In the genomic region with DNA sequence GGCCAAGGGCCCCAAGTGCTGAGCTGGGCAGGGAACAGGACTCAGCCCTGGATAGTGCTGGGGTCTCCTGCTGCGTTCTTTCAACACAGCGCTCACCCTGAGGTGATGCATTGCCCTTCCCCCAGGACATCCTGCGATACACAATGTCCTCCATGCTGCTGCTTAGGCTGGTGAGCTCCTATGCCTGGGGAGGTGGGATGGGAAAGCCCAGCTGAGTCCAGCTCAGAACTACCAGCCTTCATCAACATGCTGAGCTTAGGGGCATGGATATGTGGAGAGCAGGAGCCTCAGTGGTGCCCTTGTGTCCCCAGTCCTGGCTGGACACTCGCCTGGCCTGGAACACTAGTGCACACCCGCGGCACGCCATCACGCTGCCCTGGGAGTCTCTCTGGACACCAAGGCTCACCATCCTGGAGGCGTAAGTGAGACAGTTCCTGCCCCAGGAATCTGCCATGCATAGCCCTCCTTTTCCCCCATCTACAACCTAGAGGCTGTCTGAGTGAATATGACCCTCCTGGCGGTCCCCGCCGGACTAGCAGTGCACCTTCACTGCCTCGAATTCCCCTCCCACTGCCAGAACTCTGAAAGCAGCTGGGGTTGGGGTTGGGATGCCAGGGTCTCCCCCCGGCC, we compare ENCODE assay signal across 1 cellular context.
TF ChIP-seq lines count a peak whose summit lies in the region.

No MANE protein-coding gene starts in this region.

TF ChIP-seq in HCT116, 20 proteins besides CTCF, POLR2A, EP300 and RAD21:
- peak; percentile 31; the same call in 1 of the 2 replicates for TF ChIP-seq JUND (IDR thresholded peaks at IDR 0.05)
- TF ChIP-seq SIN3A (IDR thresholded peaks at IDR 0.05; ENCODE audit: low read depth) = no peak
